Comparison of ENCODE assay signal across 8 cellular contexts in genomic region chr6:31896856-31897611, GRCh38. TPM values are rescaled to one million over a fixed set of nuclear protein-coding genes. Genes with fewer than 3 reads are reported as not detected.
A peak's percentile ranks its signal among the peaks of the same experiment; 100 is the strongest.
DNase-seq lines count a peak whose midpoint lies in the region; ATAC-seq lines count a peak whose summit lies in the region.

No MANE protein-coding gene starts in this region.

- peak; percentile 42 for ATAC-seq in stimulated activated memory B cell treated with anti-CD40 and anti-IgM and Interleukin-4, amounts not matched to agents 10 μg/mL and 1 μg/mL and 100 μg/mL, for 72 hours
- ATAC-seq in HG03135 (IDR thresholded peaks at IDR 0.05; ENCODE audit: unreplicated experiment): no peak

- no peaks in the 10 kb centered on the region for H3K27me3 Mint-ChIP-seq in activated CD4-positive, alpha-beta T cell treated with anti-CD3 and anti-CD28 coated beads, Interleukin-2, amount 10 ng/mL, durations not matched to agents 24 days and 14 days
- no peaks in the 10 kb centered on the region for H3K27me3 Mint-ChIP-seq in stimulated activated memory B cell treated with anti-CD40 and anti-IgM and Interleukin-4, amounts not matched to agents 10 μg/mL and 1 μg/mL and 100 μg/mL, for 72 hours

- H3K9me3 Mint-ChIP-seq in activated CD4-positive, alpha-beta T cell treated with anti-CD3 and anti-CD28 coated beads, Interleukin-2, amount 10 ng/mL, durations not matched to agents 24 days and 14 days: no peaks in the 10 kb centered on the region
- no peaks in the 10 kb centered on the region for H3K9me3 Mint-ChIP-seq in stimulated activated memory B cell treated with anti-CD40 and anti-IgM and Interleukin-4, amounts not matched to agents 10 μg/mL and 1 μg/mL and 100 μg/mL, for 72 hours

- intact Hi-C loops in activated CD4-positive, alpha-beta T cell treated with anti-CD3 and anti-CD28 coated beads, Interleukin-2, amount 10 ng/mL, durations not matched to agents 24 days and 14 days (cut with micrococcal nuclease): loop anchor here (1.0 to 2.0 kb wide), 3 partner anchors 34 to 298 kb away; no protein-coding TSS in a partner anchor

- H3K4me1 Mint-ChIP-seq in activated CD4-positive, alpha-beta T cell treated with anti-CD3 and anti-CD28 coated beads, Interleukin-2, amount 10 ng/mL, durations not matched to agents 24 days and 14 days: peaks cover 30% of the 10 kb centered on the region
- peaks cover 35% of the 10 kb centered on the region for H3K4me1 Mint-ChIP-seq in stimulated activated memory B cell treated with anti-CD40 and anti-IgM and Interleukin-4, amounts not matched to agents 10 μg/mL and 1 μg/mL and 100 μg/mL, for 72 hours

- H3K4me3 ChIP-seq in iPS-11a (ENCODE audit: low read depth, low read length): peak overlapping the region; percentile 89

- peak overlapping the region; percentile 89 for H3K27ac Mint-ChIP-seq in activated CD4-positive, alpha-beta T cell treated with anti-CD3 and anti-CD28 coated beads, Interleukin-2, amount 10 ng/mL, durations not matched to agents 24 days and 14 days
- peak overlapping the region; percentile 91 for H3K27ac Mint-ChIP-seq in stimulated activated memory B cell treated with anti-CD40 and anti-IgM and Interleukin-4, amounts not matched to agents 10 μg/mL and 1 μg/mL and 100 μg/mL, for 72 hours

- DNase-seq in activated CD4-positive, alpha-beta T cell treated with anti-CD3 and anti-CD28 coated beads, Interleukin-2, amount 10 ng/mL, durations not matched to agents 24 days and 14 days: peak; percentile 71
- no peak for DNase-seq in activated CD4-positive, alpha-beta T cell treated with anti-CD3 and anti-CD28 coated beads for 4 hours
- DNase-seq in activated T-helper 1 cell treated with Interleukin-2 at 50 U/mL for 16 hours (ENCODE audit: low read depth) (peak; percentile 17), UCSD-AML1 (lab: John Stamatoyannopoulos, UW; ENCODE audit: unreplicated experiment) (no peak)
- no peak for DNase-seq in effector CD4-positive, alpha-beta T cell

- peaks cover 18% of the 10 kb centered on the region for H3K36me3 Mint-ChIP-seq in activated CD4-positive, alpha-beta T cell treated with anti-CD3 and anti-CD28 coated beads, Interleukin-2, amount 10 ng/mL, durations not matched to agents 24 days and 14 days (ENCODE audit: low read depth)
- peaks cover 25% of the 10 kb centered on the region for H3K36me3 Mint-ChIP-seq in stimulated activated memory B cell treated with anti-CD40 and anti-IgM and Interleukin-4, amounts not matched to agents 10 μg/mL and 1 μg/mL and 100 μg/mL, for 72 hours

- H3K4me3 Mint-ChIP-seq in activated CD4-positive, alpha-beta T cell treated with anti-CD3 and anti-CD28 coated beads, Interleukin-2, amount 10 ng/mL, durations not matched to agents 24 days and 14 days: peak overlapping the region; percentile 97
- peak overlapping the region; percentile 94 for H3K4me3 Mint-ChIP-seq in stimulated activated memory B cell treated with anti-CD40 and anti-IgM and Interleukin-4, amounts not matched to agents 10 μg/mL and 1 μg/mL and 100 μg/mL, for 72 hours

RNA-seq across cellular contexts. Expression of gene EHMT2, which starts 0.5 kb away (rescaled TPM):
- total RNA-seq in activated CD4-positive, alpha-beta T cell treated with anti-CD3 and anti-CD28 coated beads, Interleukin-2, amount 10 ng/mL, durations not matched to agents 24 days and 14 days: 73.5 and 79.3 TPM in 2 replicates

RNA-seq across cellular contexts. Expression of gene ZBTB12, which starts 4.9 kb away (rescaled TPM):
- 3.7 and 4.6 TPM in 2 replicates for total RNA-seq in activated CD4-positive, alpha-beta T cell treated with anti-CD3 and anti-CD28 coated beads, Interleukin-2, amount 10 ng/mL, durations not matched to agents 24 days and 14 days

RNA-seq across cellular contexts. Expression of gene SLC44A4, which starts 18.2 kb away (rescaled TPM):
- 0.21 TPM in 1 of 2 replicates, not detected in the other for total RNA-seq in activated CD4-positive, alpha-beta T cell treated with anti-CD3 and anti-CD28 coated beads, Interleukin-2, amount 10 ng/mL, durations not matched to agents 24 days and 14 days

RNA-seq across cellular contexts. Expression of gene C2, which starts 30.5 kb away (rescaled TPM):
- 0.30 and 0.43 TPM in 2 replicates for total RNA-seq in activated CD4-positive, alpha-beta T cell treated with anti-CD3 and anti-CD28 coated beads, Interleukin-2, amount 10 ng/mL, durations not matched to agents 24 days and 14 days

RNA-seq across cellular contexts. Expression of gene NEU1, which starts 34.4 kb away (rescaled TPM):
- 20.4 and 22.2 TPM in 2 replicates for total RNA-seq in activated CD4-positive, alpha-beta T cell treated with anti-CD3 and anti-CD28 coated beads, Interleukin-2, amount 10 ng/mL, durations not matched to agents 24 days and 14 days

Comparison
In these comparisons a context has a peak if more than half of its experiments do, and no peak if none do; other contexts are left out.
1. DNase-seq: peak in activated CD4-positive, alpha-beta T cell treated with anti-CD3 and anti-CD28 coated beads, Interleukin-2, amount 10 ng/mL, durations not matched to agents 24 days and 14 days (single experiment) and activated T-helper 1 cell treated with Interleukin-2 at 50 U/mL for 16 hours (single experiment); none in activated CD4-positive, alpha-beta T cell treated with anti-CD3 and anti-CD28 coated beads for 4 hours (0 of 2), effector CD4-positive, alpha-beta T cell (single experiment) and UCSD-AML1 (single experiment).